ENCODE assay signal across 11 cellular contexts in genomic region chrX:107677909-107678308, GRCh38. TPM values are rescaled to one million over a fixed set of nuclear protein-coding genes. Genes with fewer than 3 reads are reported as not detected.
DNase-seq lines count a peak whose midpoint lies in the region; ATAC-seq, FAIRE-seq and TF ChIP-seq lines count a peak whose summit lies in the region.
"Had no signal": no experiment of that assay in that cellular context is flagged by ENCODE, and none has a peak within 500 bp of the region (broad histone marks: within the 10 kb centered on the region; RNA-seq: fewer than 3 reads in every experiment).

No MANE protein-coding gene starts in this region.

- peak overlapping the region; percentile 89 for H3K4me3 Mint-ChIP-seq in activated T-cell treated with anti-CD3 and anti-CD28 coated beads, Interleukin-2, amount 50 U/mL, for 4 hours

- TF ChIP-seq CTCF in K562 (IDR thresholded peaks at IDR 0.05 in 2 of 3, conservative IDR thresholded peaks at IDR 0.05 in 1 of 3; ENCODE audit: insufficient read depth in 2 of 3, low read depth in 1 of 3, low read length in 3 of 3) (no peak), transverse colon (IDR thresholded peaks at IDR 0.05) (no peak)

- peak overlapping the region in 1 of 2 experiments; percentile 53; a peak in 1 of 4 replicates for H3K9ac ChIP-seq in K562 (ENCODE audit: insufficient read depth in 1 of 2, low read depth in 2 of 2, low read length in 2 of 2)
- H3K9ac ChIP-seq in mucosa of rectum (ENCODE audit: low read depth in 1 of 2, low read length in 2 of 2), result peak overlapping the region in 1 of 2 donors; percentile 19

- H3K4me1 ChIP-seq in K562 (replicated peaks in 1 of 2; ENCODE audit: control insufficient read depth in 2 of 2, insufficient read depth in 2 of 2, low read length in 2 of 2), result peaks cover 25 to 39% of the 10 kb centered on the region in 2 experiments; a peak in 4 of 5 replicates
- H3K4me1 ChIP-seq in mucosa of rectum (ENCODE audit: control insufficient read depth in 2 of 2, insufficient read depth in 2 of 2, low read length in 2 of 2), result peaks cover 23 to 39% of the 10 kb centered on the region in 2 donors
- peaks cover 5 to 38% (median 13%) of the 10 kb centered on the region in 4 donors for H3K4me1 ChIP-seq in transverse colon

- TF ChIP-seq POLR2A in K562 (conservative IDR thresholded peaks at IDR 0.05) (no peak), transverse colon (IDR thresholded peaks at IDR 0.05) (no peak)

- no peak for TF ChIP-seq EP300 in K562 (IDR thresholded peaks at IDR 0.05; ENCODE audit: low read length)
- no peak for TF ChIP-seq EP300 in transverse colon (IDR thresholded peaks at IDR 0.05; ENCODE audit: low read depth)

- TF ChIP-seq RAD21 in K562 (CRISPR knock-in tag; conservative IDR thresholded peaks at IDR 0.05 in 1 of 2, IDR thresholded peaks at IDR 0.05 in 1 of 2), result no peak

- H3K9me3 ChIP-seq in K562 (replicated peaks; ENCODE audit: control insufficient read depth, insufficient read depth, low read depth, low read length), result no peaks in the 10 kb centered on the region
- H3K9me3 ChIP-seq in mucosa of rectum (ENCODE audit: control insufficient read depth in 2 of 2, low read length in 2 of 2), result no peaks in the 10 kb centered on the region
- H3K9me3 ChIP-seq in transverse colon, result no peaks in the 10 kb centered on the region

- no peak for ATAC-seq in activated T-cell treated with anti-CD3 and anti-CD28 coated beads, Interleukin-2, amount 50 U/mL, for 4 hours
- ATAC-seq in K562 (no peak), GM21515 (IDR thresholded peaks at IDR 0.05; ENCODE audit: unreplicated experiment) (no peak)

- BruUV-seq in K562 (replicated peaks; lab: Mats Ljungman, UMichigan), result no TSS peak

- H3K36me3 ChIP-seq in K562 (ENCODE audit: control insufficient read depth, insufficient read depth, low read length) (no peaks in the 10 kb centered on the region), mucosa of rectum (ENCODE audit: control insufficient read depth in 2 of 2, insufficient read depth in 2 of 2, low read length in 2 of 2) (no peaks in the 10 kb centered on the region), transverse colon (no peaks in the 10 kb centered on the region)

- H3K4me3 ChIP-seq in K562 (no peak overlapping the region), mucosa of rectum (ENCODE audit: low read length in 2 of 2) (no peak overlapping the region), transverse colon (no peak overlapping the region)

- CTCF ChIA-PET in K562 (lab: Yijun Ruan, JAX; ENCODE audit: low intra/inter-chr PET ratio), result no interaction called here

- H3K27me3 ChIP-seq in K562 (ENCODE audit: control insufficient read depth in 2 of 2, insufficient read depth in 2 of 2, low read length in 2 of 2) (no peaks in the 10 kb centered on the region), mucosa of rectum (ENCODE audit: control insufficient read depth in 2 of 2, insufficient read depth in 2 of 2, low read length in 2 of 2) (no peaks in the 10 kb centered on the region), transverse colon (no peaks in the 10 kb centered on the region)

- H4K20me1 ChIP-seq in K562 (replicated peaks; ENCODE audit: control insufficient read depth, insufficient read depth, low read length), result no peaks in the 10 kb centered on the region

- DNase-seq in activated T-cell treated with anti-CD3 and anti-CD28 coated beads, Interleukin-2, amount 50 U/mL, for 4 hours, result no peak
- DNase-seq in activated T-cell treated with anti-CD3 and anti-CD28 coated beads, Interleukin-2, amount 50 U/mL, for 1 hour, result no peak
- DNase-seq in K562 (ENCODE audit: extremely low read depth in 1 of 4, low spot score in 3 of 4), result no peak
- DNase-seq in transverse colon, result no peak
- DNase-seq in HuH-7.5 (ENCODE audit: low spot score), result no peak
- no peak for DNase-seq in NCI-H2107 treated with DMSO at 0.1 percent for 48 hours (lab: John Stamatoyannopoulos, UW; ENCODE audit: unreplicated experiment)
- DNase-seq: activated gamma-delta T cell treated with Interleukin-2 at 50 U/mL for 16 hours; stimulated activated CD4-positive, alpha-beta T cell treated with anti-CD3 and anti-CD28 coated beads, Interleukin-1b, Interleukin-23, amount 100 ng/mL, for 48 hours had no signal

- no peaks in the 10 kb centered on the region for H3K27me3 Mint-ChIP-seq in activated T-cell treated with anti-CD3 and anti-CD28 coated beads, Interleukin-2, amount 50 U/mL, for 4 hours (ENCODE audit: low read depth)

- 63% methylated on average over 2 of the region's 4 CpGs for WGBS in K562 (ENCODE audit: insufficient coverage, low coverage, missing lambda C conversion rate)
- WGBS in transverse colon (ENCODE audit: low coverage in 1 of 2), 2 donors, result 60 to 100% methylated on average over 2 to 4 of the region's 4 CpGs

- H3K79me2 ChIP-seq in K562 (ENCODE audit: control insufficient read depth, insufficient read depth, low read length), result peaks cover 19% of the 10 kb centered on the region

- H3K4me1 Mint-ChIP-seq in activated T-cell treated with anti-CD3 and anti-CD28 coated beads, Interleukin-2, amount 50 U/mL, for 4 hours (ENCODE audit: low read depth), result peaks cover 66% of the 10 kb centered on the region

- H3K36me3 Mint-ChIP-seq in activated T-cell treated with anti-CD3 and anti-CD28 coated beads, Interleukin-2, amount 50 U/mL, for 4 hours (ENCODE audit: insufficient read depth), result no peaks in the 10 kb centered on the region

- intact Hi-C loops in K562 (cut with micrococcal nuclease), result loop anchor here (10.0 kb wide), 1 partner anchor 397 kb away; no protein-coding TSS in a partner anchor
- intact Hi-C loops in transverse colon (cut with DNase I; ENCODE audit: low total_unique reads), result loop anchor here (5.0 kb wide), 1 partner anchor 39 kb away; no protein-coding TSS in a partner anchor

- peak overlapping the region; percentile 48 for H2AFZ ChIP-seq in K562 (ENCODE audit: low read depth, low read length)

- no peak for FAIRE-seq in K562 (lab: Jason Lieb, UNC)
- FAIRE-seq: urothelium cell line had no signal

- no peaks in the 10 kb centered on the region for H3K9me3 Mint-ChIP-seq in activated T-cell treated with anti-CD3 and anti-CD28 coated beads, Interleukin-2, amount 50 U/mL, for 4 hours

- no peaks in the 10 kb centered on the region for H3K9me1 ChIP-seq in K562 (ENCODE audit: control insufficient read depth, insufficient read depth, low read length)

- H3K27ac ChIP-seq in K562 (ENCODE audit: extremely low read depth, low read depth, low read length), result no peak overlapping the region
- H3K27ac ChIP-seq in mucosa of rectum (ENCODE audit: low read depth in 2 of 2, low read length in 2 of 2), result peak overlapping the region; percentile 92
- H3K27ac ChIP-seq in transverse colon, result peak overlapping the region; percentile 88 to 96 (median 92)

- in situ Hi-C loops in K562 (cut with MboI), result loop anchor here (5.0 kb wide), 2 partner anchors 34 to 99 kb away; partner anchors contain the start of genes NCBP2L and TSC22D3
- in situ Hi-C loops in transverse colon (cut with MboI; ENCODE audit: low pct_ligation_motif_present in 1 of 4, low pct_unique_long_range_greater_than_20kb in 1 of 4, low sequenced_read_pairs in 3 of 4), result loop anchor here in 1 of 4 donors (5.0 kb wide), 1 partner anchor 39 kb away; no protein-coding TSS in a partner anchor

- POLR2A ChIA-PET in K562 (lab: Yijun Ruan, JAX), result interaction anchor here (0.6 to 2.4 kb wide), 4 partner anchors 9 to 33 kb away, joined by 3 to 9 read pairs (median 5); no protein-coding TSS in a partner anchor

- H3K4me2 ChIP-seq in K562 (ENCODE audit: insufficient read depth, low read length), result no peak overlapping the region

TF ChIP-seq in K562, 482 proteins besides CTCF, POLR2A, EP300 and RAD21 (continues in another document):
- TF ChIP-seq RB1 (IDR thresholded peaks at IDR 0.05; ENCODE audit: low read depth) (no peak), MECOM (CRISPR knock-in tag; IDR thresholded peaks at IDR 0.05) (no peak), TFAP4 (CRISPR knock-in tag; IDR thresholded peaks at IDR 0.05; ENCODE audit: borderline replicate concordance) (no peak), ZNF445 (CRISPR knock-in tag; IDR thresholded peaks at IDR 0.05; ENCODE audit: low read depth) (no peak)
- TF ChIP-seq, protein P1, sequence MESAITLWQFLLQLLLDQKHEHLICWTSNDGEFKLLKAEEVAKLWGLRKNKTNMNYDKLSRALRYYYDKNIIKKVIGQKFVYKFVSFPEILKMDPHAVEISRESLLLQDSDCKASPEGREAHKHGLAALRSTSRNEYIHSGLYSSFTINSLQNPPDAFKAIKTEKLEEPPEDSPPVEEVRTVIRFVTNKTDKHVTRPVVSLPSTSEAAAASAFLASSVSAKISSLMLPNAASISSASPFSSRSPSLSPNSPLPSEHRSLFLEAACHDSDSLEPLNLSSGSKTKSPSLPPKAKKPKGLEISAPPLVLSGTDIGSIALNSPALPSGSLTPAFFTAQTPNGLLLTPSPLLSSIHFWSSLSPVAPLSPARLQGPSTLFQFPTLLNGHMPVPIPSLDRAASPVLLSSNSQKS (CRISPR knock-in tag; IDR thresholded peaks at IDR 0.05), result no peak

RNA-seq across cellular contexts. Expression of gene PRPS1, which starts 49.6 kb away (rescaled TPM):
- 100 to 1,000 TPM; 151 to 154 (median 153) TPM for total RNA-seq in activated T-cell treated with anti-CD3 and anti-CD28 coated beads, Interleukin-2, amount 50 U/mL, for 4 hours
- total RNA-seq in K562 (2011; cell fraction: chromatin; rRNA removed; ENCODE audit: low replicate concordance), result 26.8 and 37.6 TPM in 2 replicates
- 19.3 and 22.8 TPM in 2 replicates for total RNA-seq in K562 (2011; cell fraction: nucleolus; rRNA removed)
- 30.8 and 38.8 TPM in 2 replicates for total RNA-seq in K562 (2011; cell fraction: nucleoplasm; rRNA removed)
- 51.8 and 51.9 TPM in 2 replicates for total RNA-seq in K562 (2014; rRNA removed)
- 79.6 and 85.1 TPM in 2 replicates for total RNA-seq in K562 (2014; rRNA removed; fragmentation: Illumina TruSeq; extraction: Trizol)
- total RNA-seq in K562 (2015; rRNA removed; fragmentation: Illumina TruSeq; extraction: Trizol), result 70.1 and 71.2 TPM in 2 replicates
- total RNA-seq in K562 (2021), result 102 and 104 TPM in 2 replicates
- 138 and 175 TPM in 2 replicates for polyA plus RNA-seq in K562 (2011; rRNA removed)
- polyA plus RNA-seq in K562 (2011; cell fraction: cytosol; rRNA removed), result 87.5 and 121 TPM in 2 replicates
- 25.6 and 38.6 TPM in 2 replicates for polyA plus RNA-seq in K562 (2011; cell fraction: nucleus; rRNA removed)
- 49.4 and 92.8 TPM in 2 replicates for polyA plus RNA-seq in K562 (2012)
- polyA plus RNA-seq in K562 (2014; fragmentation: Illumina TruSeq; extraction: Trizol), result 113 and 125 TPM in 2 replicates
- 10 to 100 TPM; 47.8 to 50.9 TPM for polyA plus RNA-seq in K562 (2014; fragmentation: Nextera tagmentation; extraction: Ambion mirVana)
- 90.2 and 121 TPM in 2 replicates for polyA plus RNA-seq in K562 (2014; rRNA removed)
- polyA minus RNA-seq in K562 (2011; rRNA and poly(A)+ RNA removed), result 161 and 200 TPM in 2 replicates
- 49.1 and 77.7 TPM in 2 replicates for polyA minus RNA-seq in K562 (2011; cell fraction: cytosol; rRNA and poly(A)+ RNA removed)
- polyA minus RNA-seq in K562 (2011; cell fraction: nucleus; rRNA and poly(A)+ RNA removed), result 10.5 and 18.3 TPM in 2 replicates
- 10 to 100 TPM in 2 of 4 donors, 1 to 10 TPM in 2; 1.5 to 16.5 (median 12.4) TPM for total RNA-seq in transverse colon
